In the genomic region with DNA sequence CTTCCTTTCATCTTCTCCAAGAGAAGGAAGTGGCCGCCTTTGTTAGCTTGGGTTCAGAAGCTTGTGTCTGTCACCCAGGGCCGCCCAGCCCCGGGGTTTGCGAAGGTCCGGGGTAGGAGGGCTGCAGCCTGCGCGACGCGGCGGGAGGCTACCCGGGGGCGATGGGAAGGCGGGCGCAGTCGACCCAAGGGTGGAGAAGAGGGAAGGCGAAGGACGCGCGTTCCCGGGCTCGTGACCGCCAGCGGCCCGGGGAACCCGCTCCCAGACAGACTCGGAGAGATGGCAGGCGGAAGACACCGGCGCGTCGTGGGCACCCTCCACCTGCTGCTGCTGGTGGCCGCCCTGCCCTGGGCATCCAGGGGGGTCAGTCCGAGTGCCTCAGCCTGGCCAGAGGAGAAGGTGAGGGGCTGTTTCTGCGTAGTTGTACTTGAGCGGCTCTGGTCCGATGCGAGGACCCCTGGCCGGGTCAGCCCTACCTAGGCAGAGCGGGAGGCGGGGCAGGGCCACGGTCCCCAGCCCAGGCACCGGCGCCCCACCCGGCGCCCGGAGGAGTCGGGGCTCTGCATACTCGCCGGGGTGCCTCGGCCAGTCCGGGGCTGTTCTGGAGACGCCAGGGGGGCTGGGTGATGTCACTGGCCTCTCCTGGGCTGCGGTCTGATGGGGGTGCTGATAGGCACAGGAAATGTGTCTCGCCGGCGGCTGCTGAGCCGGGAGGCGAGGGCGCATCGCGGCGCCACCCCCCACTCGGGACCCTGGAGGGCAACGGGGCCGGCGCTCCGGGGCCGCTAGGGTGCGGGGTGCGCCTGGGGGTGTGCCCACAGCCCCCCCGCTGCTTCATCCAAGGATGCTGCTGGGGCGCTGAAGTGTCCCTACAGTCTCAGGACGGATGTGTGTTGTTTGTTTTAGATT, we compare ENCODE assay signal across 8 cellular contexts. TPM values are rescaled to one million over a fixed set of nuclear protein-coding genes. Genes with fewer than 3 reads are reported as not detected.
DNase-seq lines count a peak whose midpoint lies in the region; ATAC-seq, FAIRE-seq and TF ChIP-seq lines count a peak whose summit lies in the region.

Gene QPCT, plus strand, starts transcription at position 178 of the 909 bp plus-strand sequence. Its CDS starts 102 bp downstream, at position 280.

- H3K4me1 ChIP-seq in iPS-18a (ENCODE audit: control insufficient read depth, low read depth, low read length): peaks cover 20% of the 10 kb centered on the region
- H3K4me1 ChIP-seq in small intestine (ENCODE audit: control insufficient read depth in 2 of 2, insufficient read depth in 1 of 2, low read depth in 1 of 2, low read length in 1 of 2): no peaks in the 10 kb centered on the region

- no peaks in the 10 kb centered on the region for H3K36me3 ChIP-seq in iPS-18a (ENCODE audit: control insufficient read depth, low read depth, low read length)
- no peaks in the 10 kb centered on the region for H3K36me3 ChIP-seq in small intestine (ENCODE audit: control insufficient read depth in 2 of 2, insufficient read depth in 2 of 2, low read length in 2 of 2)

- no peak for TF ChIP-seq CTCF in astrocyte of the cerebellum (IDR thresholded peaks at IDR 0.05; ENCODE audit: low read depth, low read length, missing control alignments)

- peak; percentile 86 for DNase-seq in DMS53 (lab: John Stamatoyannopoulos, UW)
- DNase-seq in T-helper 1 cell: peak; percentile 18 to 62 (median 54)
- DNase-seq in astrocyte of the cerebellum (ENCODE audit: low read depth): no peak
- peak; percentile 35 for DNase-seq in small intestine
- no peak for DNase-seq in islet precursor cell

- ATAC-seq in HG02763 (IDR thresholded peaks at IDR 0.05; ENCODE audit: unreplicated experiment) (peak; percentile 58), HG02571 (IDR thresholded peaks at IDR 0.05; ENCODE audit: unreplicated experiment) (no peak)

- no peak within 1 kb of the TSS for H3K9ac ChIP-seq in iPS-18a (ENCODE audit: low read length)

- WGBS in small intestine, 3 donors: 1 to 2% (median 1%) methylated on average over 64 to 73 of the region's 73 CpGs

- in situ Hi-C loops in astrocyte of the cerebellum (cut with HindIII; ENCODE audit: low sequenced_read_pairs): no loop called here

- H3K27me3 ChIP-seq in iPS-18a (ENCODE audit: control insufficient read depth, insufficient read depth, low read length): no peaks in the 10 kb centered on the region
- no peaks in the 10 kb centered on the region for H3K27me3 ChIP-seq in small intestine (ENCODE audit: control insufficient read depth in 2 of 2, insufficient read depth in 2 of 2, low read length in 2 of 2)

- H3K4me3 ChIP-seq in astrocyte of the cerebellum (ENCODE audit: low read depth, low read length): peak within 1 kb of the TSS; percentile 57
- peak within 1 kb of the TSS; percentile 31 for H3K4me3 ChIP-seq in iPS-18a (ENCODE audit: low read length)
- peak within 1 kb of the TSS; percentile 44 to 51 for H3K4me3 ChIP-seq in small intestine (ENCODE audit: low read depth in 1 of 2, low read length in 2 of 2)

- H3K9me3 ChIP-seq in iPS-18a (ENCODE audit: control insufficient read depth, low read depth, low read length) (no peaks in the 10 kb centered on the region), small intestine (ENCODE audit: control insufficient read depth, low read depth) (no peaks in the 10 kb centered on the region)

- FAIRE-seq in small intestine (lab: Jason Lieb, UNC): no peak

- H3K27ac ChIP-seq in iPS-18a (ENCODE audit: low read length): no peak within 1 kb of the TSS
- peak within 1 kb of the TSS in 1 of 2 donors; percentile 47 for H3K27ac ChIP-seq in small intestine (ENCODE audit: low read depth in 1 of 2, low read length in 1 of 2)

RNA-seq across cellular contexts. Expression of gene QPCT, which starts in this region (rescaled TPM):
- 1 to 10 TPM in 2 of 3 donors, under 1 TPM in 1; 0.67 to 2.7 (median 1.9) TPM for polyA plus RNA-seq in small intestine

Comparison
In these comparisons a context has a peak if more than half of its experiments do, and no peak if none do; other contexts are left out.
1. DNase-seq: peak in DMS53 (single experiment), T-helper 1 cell (5 of 5) and small intestine (single experiment); none in astrocyte of the cerebellum (single experiment) and islet precursor cell (single experiment).
2. Peak in every context shown above with its lines, with median percentiles within 50 percentile points of each other: H3K4me3 ChIP-seq.